1 cellular context compared by ENCODE assay signal in genomic region chr17:55451203-55451641, GRCh38.
TF ChIP-seq lines count a peak whose summit lies in the region.

No MANE protein-coding gene starts in this region.

TF ChIP-seq in K562, 482 proteins besides CTCF, POLR2A, EP300 and RAD21 (continued from another document and continues in another):
- no peak for TF ChIP-seq ETS1 (conservative IDR thresholded peaks at IDR 0.05; ENCODE audit: control insufficient read depth, low read depth, low read length)
- TF ChIP-seq RBBP5 (IDR thresholded peaks at IDR 0.05; ENCODE audit: borderline replicate concordance, insufficient read depth, low read length, poor library complexity, severe bottlenecking): no peak
- TF ChIP-seq PHB2 (IDR thresholded peaks at IDR 0.05; ENCODE audit: low read depth): peak; percentile 88
- peak; percentile 89 for TF ChIP-seq ZNF395 (CRISPR knock-in tag; IDR thresholded peaks at IDR 0.05)
- peak; percentile 90 for TF ChIP-seq HDAC3 (IDR thresholded peaks at IDR 0.05; ENCODE audit: borderline replicate concordance, partially characterized antibody)
- TF ChIP-seq SAP30 (IDR thresholded peaks at IDR 0.05; ENCODE audit: borderline replicate concordance, insufficient read depth, low read depth, low read length, poor library complexity, severe bottlenecking): no peak
- TF ChIP-seq ESRRA (IDR thresholded peaks at IDR 0.05; ENCODE audit: borderline replicate concordance, low read depth): peak; percentile 100
- no peak for TF ChIP-seq SP1 (CRISPR knock-in tag; IDR thresholded peaks at IDR 0.05)
- TF ChIP-seq ZNF699 (CRISPR knock-in tag; IDR thresholded peaks at IDR 0.05; ENCODE audit: insufficient replicate concordance): no peak
- TF ChIP-seq FOXO4 (CRISPR knock-in tag; IDR thresholded peaks at IDR 0.05): no peak
- 0 out of 2 replicates have a peak, but pooled peaks have one; percentile 33 for TF ChIP-seq THAP12 (CRISPR knock-in tag; IDR thresholded peaks at IDR 0.05)
- TF ChIP-seq HNRNPH1 (optimal IDR thresholded peaks at IDR 0.05; ENCODE audit: low read depth, low read length): no peak
- TF ChIP-seq HINFP (tag; conservative IDR thresholded peaks at IDR 0.05; ENCODE audit: low read depth): no peak
- TF ChIP-seq ZC3H11A (IDR thresholded peaks at IDR 0.05; ENCODE audit: low read depth, low read length): no peak
- no peak for TF ChIP-seq JUN (IDR thresholded peaks at IDR 0.05; ENCODE audit: borderline replicate concordance, low read depth, low read length)
- no peak for TF ChIP-seq JUN (CRISPR knock-in tag; IDR thresholded peaks at IDR 0.05; ENCODE audit: borderline replicate concordance)
- TF ChIP-seq PURB (CRISPR knock-in tag; IDR thresholded peaks at IDR 0.05; ENCODE audit: low read depth): no peak
- peak; percentile 75 for TF ChIP-seq ZBTB2 (IDR thresholded peaks at IDR 0.05)
- no peak for TF ChIP-seq ZNF3 (CRISPR knock-in tag; IDR thresholded peaks at IDR 0.05)
- peak; percentile 66 for TF ChIP-seq GABPA (tag; conservative IDR thresholded peaks at IDR 0.05; ENCODE audit: low read depth)
- no peak for TF ChIP-seq ZNF644 (tag; IDR thresholded peaks at IDR 0.05; ENCODE audit: low read depth)
- no peak for TF ChIP-seq RBFOX2 (IDR thresholded peaks at IDR 0.05; ENCODE audit: low read depth, low read length)
- TF ChIP-seq RFX1 (IDR thresholded peaks at IDR 0.05): no peak
- no peak for TF ChIP-seq SAFB (IDR thresholded peaks at IDR 0.05; ENCODE audit: borderline replicate concordance, low read depth, low read length)
- TF ChIP-seq JUND (IDR thresholded peaks at IDR 0.05; ENCODE audit: borderline replicate concordance, low read depth, low read length): peak; percentile 62; the same call in 1 of the 2 replicates
- no peak; the same call in 2 of the 3 replicates for TF ChIP-seq JUND (tag; IDR thresholded peaks at IDR 0.05; ENCODE audit: borderline replicate concordance, low read depth, low read length)
- no peak for TF ChIP-seq IRF2 (CRISPR knock-in tag; IDR thresholded peaks at IDR 0.05)
- 0 out of 2 replicates have a peak, but pooled peaks have one; percentile 43 for TF ChIP-seq ZNF197 (CRISPR knock-in tag; IDR thresholded peaks at IDR 0.05; ENCODE audit: low read depth)
- peak; percentile 31; the same call in 1 of the 2 replicates for TF ChIP-seq NFATC3 (IDR thresholded peaks at IDR 0.05)
- no peak for TF ChIP-seq SMAD2 (IDR thresholded peaks at IDR 0.05; ENCODE audit: low read depth, low read length)
- no peak for TF ChIP-seq GMEB1 (CRISPR knock-in tag; IDR thresholded peaks at IDR 0.05)
- peak; percentile 67; the same call in 1 of the 2 replicates for TF ChIP-seq MTA1 (IDR thresholded peaks at IDR 0.05; ENCODE audit: borderline replicate concordance)
- TF ChIP-seq OTX1 (CRISPR knock-in tag; IDR thresholded peaks at IDR 0.05): no peak
- peak; percentile 50 for TF ChIP-seq RAD51 (IDR thresholded peaks at IDR 0.05; ENCODE audit: borderline replicate concordance, low read depth)
- TF ChIP-seq TARDBP (IDR thresholded peaks at IDR 0.05): peak; percentile 68; the same call in 1 of the 2 replicates
- no peak for TF ChIP-seq NELFE (IDR thresholded peaks at IDR 0.05; ENCODE audit: insufficient read depth, insufficient read length)
- no peak for TF ChIP-seq ZNF41 (CRISPR knock-in tag; conservative IDR thresholded peaks at IDR 0.05)
- 0 out of 2 replicates have a peak, but pooled peaks have one; percentile 58 for TF ChIP-seq BCOR (IDR thresholded peaks at IDR 0.05)
- no peak; the same call in 1 of the 2 replicates for TF ChIP-seq MAX (CRISPR knock-in tag; IDR thresholded peaks at IDR 0.05)
- peak; percentile 100 for TF ChIP-seq LEF1 (IDR thresholded peaks at IDR 0.05)
- TF ChIP-seq KAT7 (CRISPR knock-in tag; IDR thresholded peaks at IDR 0.05; ENCODE audit: borderline replicate concordance): no peak
- TF ChIP-seq NCOR1 (IDR thresholded peaks at IDR 0.05): peak; percentile 98
- TF ChIP-seq DEAF1 (CRISPR knock-in tag; IDR thresholded peaks at IDR 0.05): 0 out of 2 replicates have a peak, but pooled peaks have one; percentile 11
- no peak for TF ChIP-seq RB1 (IDR thresholded peaks at IDR 0.05; ENCODE audit: low read depth)
- TF ChIP-seq CBX1 (IDR thresholded peaks at IDR 0.05; ENCODE audit: low read depth): no peak
- no peak for TF ChIP-seq ZHX1 (conservative IDR thresholded peaks at IDR 0.05; ENCODE audit: low read length)
- no peak for TF ChIP-seq MAFG (tag; conservative IDR thresholded peaks at IDR 0.05)
